In the genomic region with DNA sequence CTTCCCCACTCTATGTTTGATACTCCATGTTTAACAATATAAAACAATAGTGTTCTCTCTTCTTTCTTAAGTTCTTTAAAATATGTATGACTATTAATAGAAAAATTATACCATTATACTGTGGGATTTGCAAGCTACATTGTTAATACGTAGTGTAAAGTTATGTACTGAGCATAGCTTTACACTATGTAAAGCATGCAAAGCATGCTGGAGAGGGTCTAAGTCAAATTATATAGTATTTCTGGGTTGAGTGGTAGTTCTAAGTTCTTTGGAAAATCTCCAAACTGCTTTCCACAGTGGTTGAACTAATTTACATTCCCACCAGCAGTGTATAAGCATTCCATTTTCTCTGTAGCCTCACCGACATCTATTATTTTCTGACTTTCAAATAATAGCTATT, we compare ENCODE assay signal across 21 cellular contexts.
DNase-seq lines count a peak whose midpoint lies in the region; ATAC-seq, FAIRE-seq and TF ChIP-seq lines count a peak whose summit lies in the region.
"Had no signal": no experiment of that assay in that cellular context is flagged by ENCODE, and none has a peak within 500 bp of the region (broad histone marks: within the 10 kb centered on the region; RNA-seq: fewer than 3 reads in every experiment).

No MANE protein-coding gene starts in this region.

- H3K4me1 Mint-ChIP-seq in GM23338: no peaks in the 10 kb centered on the region
- H3K4me1 Mint-ChIP-seq: B cell, H9 had no signal

- no peak overlapping the region for H3K4me3 Mint-ChIP-seq in GM23338
- H3K4me3 Mint-ChIP-seq: B cell; CD4-positive, CD25-positive, alpha-beta regulatory T cell; CD8-positive, alpha-beta memory T cell; H9 had no signal

- TF ChIP-seq POLR2A in K562 (conservative IDR thresholded peaks at IDR 0.05): no peak
- no peak for TF ChIP-seq POLR2A in breast epithelium (IDR thresholded peaks at IDR 0.05)

- no peak for TF ChIP-seq RAD21 in K562 (CRISPR knock-in tag; conservative IDR thresholded peaks at IDR 0.05 in 1 of 2, IDR thresholded peaks at IDR 0.05 in 1 of 2)

- peaks cover 7% of the 10 kb centered on the region; the same call in 2 of the 3 replicates for H3K36me3 Mint-ChIP-seq in GM23338 (ENCODE audit: low read depth)
- H3K36me3 Mint-ChIP-seq: CD4-positive, CD25-positive, alpha-beta regulatory T cell had no signal

- H3F3A ChIP-seq in GM23338 (replicated peaks; ENCODE audit: low read depth): no peaks in the 10 kb centered on the region

- no peaks in the 10 kb centered on the region for H3K79me2 ChIP-seq in K562 (ENCODE audit: control insufficient read depth, insufficient read depth, low read length)
- H3K79me2 ChIP-seq in GM23338 (replicated peaks; ENCODE audit: insufficient read depth): no peaks in the 10 kb centered on the region

- in situ Hi-C loops in K562 (cut with MboI): no loop called here

- H3K9me2 ChIP-seq in GM23338 (ENCODE audit: insufficient read depth): no peaks in the 10 kb centered on the region

- H3K9me1 ChIP-seq in K562 (ENCODE audit: control insufficient read depth, insufficient read depth, low read length): no peaks in the 10 kb centered on the region

- H3K27ac ChIP-seq in K562 (ENCODE audit: extremely low read depth, low read depth, low read length): no peak overlapping the region
- H3K27ac ChIP-seq in breast epithelium: no peak overlapping the region
- no peak overlapping the region for H3K27ac ChIP-seq in GM23338 (ENCODE audit: low read depth)
- H3K27ac ChIP-seq: BLaER1 treated with 17β-estradiol and CSF1 and Interleukin-3, amounts not matched to agents 10 nM and 100 nM had no signal

- H2AFZ ChIP-seq in K562 (ENCODE audit: low read depth, low read length) (peak overlapping the region; percentile 77), GM23338 (no peak overlapping the region)

- no peak overlapping the region for H3K27ac Mint-ChIP-seq in GM23338
- H3K27ac Mint-ChIP-seq: B cell; CD4-positive, CD25-positive, alpha-beta regulatory T cell; CD8-positive, alpha-beta memory T cell; H9 had no signal

- TF ChIP-seq CTCF in K562 (IDR thresholded peaks at IDR 0.05 in 2 of 3, conservative IDR thresholded peaks at IDR 0.05 in 1 of 3; ENCODE audit: insufficient read depth in 2 of 3, low read depth in 1 of 3, low read length in 3 of 3) (no peak), retinal pigment epithelial cell (conservative IDR thresholded peaks at IDR 0.05; ENCODE audit: low read depth, low read length) (no peak), breast epithelium (IDR thresholded peaks at IDR 0.05) (no peak), GM23338 (conservative IDR thresholded peaks at IDR 0.05; ENCODE audit: low read depth in 2 of 2) (no peak)

- WGBS in K562 (ENCODE audit: insufficient coverage, low coverage, missing lambda C conversion rate): 5% methylated on average over 2 of the region's 2 CpGs

- H3K36me3 ChIP-seq in adipocyte (ENCODE audit: control insufficient read depth, insufficient read depth, low read length, severe bottlenecking) (no peaks in the 10 kb centered on the region), K562 (ENCODE audit: control insufficient read depth, insufficient read depth, low read length) (no peaks in the 10 kb centered on the region), breast epithelium (no peaks in the 10 kb centered on the region), GM23338 (ENCODE audit: insufficient read depth) (no peaks in the 10 kb centered on the region)
- H3K36me3 ChIP-seq: BLaER1 treated with 17β-estradiol and CSF1 and Interleukin-3, amounts not matched to agents 10 nM and 100 nM had no signal

- peaks cover 13% of the 10 kb centered on the region; the same call in 2 of the 3 replicates for H3K9me3 Mint-ChIP-seq in GM23338

- no TSS peak for BruUV-seq in K562 (replicated peaks; lab: Mats Ljungman, UMichigan)

- H4K20me1 ChIP-seq in K562 (replicated peaks; ENCODE audit: control insufficient read depth, insufficient read depth, low read length): no peaks in the 10 kb centered on the region
- H4K20me1 ChIP-seq in GM23338 (replicated peaks; ENCODE audit: insufficient read depth): no peaks in the 10 kb centered on the region
- H4K20me1 ChIP-seq: BLaER1 treated with 17β-estradiol and CSF1 and Interleukin-3, amounts not matched to agents 10 nM and 100 nM had no signal

- TF ChIP-seq EP300 in K562 (IDR thresholded peaks at IDR 0.05; ENCODE audit: low read length): no peak

- H3K4me1 ChIP-seq in adipocyte (ENCODE audit: control insufficient read depth, insufficient read depth, low read length): no peaks in the 10 kb centered on the region
- no peaks in the 10 kb centered on the region for H3K4me1 ChIP-seq in K562 (replicated peaks in 1 of 2; ENCODE audit: control insufficient read depth in 2 of 2, insufficient read depth in 2 of 2, low read length in 2 of 2)
- no peaks in the 10 kb centered on the region for H3K4me1 ChIP-seq in breast epithelium
- H3K4me1 ChIP-seq in GM23338 (ENCODE audit: insufficient read depth): no peaks in the 10 kb centered on the region

- FAIRE-seq in K562 (lab: Jason Lieb, UNC): no peak
- FAIRE-seq: H1, HepG2 had no signal

- CTCF ChIA-PET in K562 (lab: Yijun Ruan, JAX; ENCODE audit: low intra/inter-chr PET ratio): no interaction called here

- intact Hi-C loops in K562 (cut with micrococcal nuclease): no loop called here
- intact Hi-C loops in breast epithelium (cut with DNase I; ENCODE audit: low total_unique reads): no loop called here

- ATAC-seq in K562: no peak
- ATAC-seq in GM21367 (IDR thresholded peaks at IDR 0.05; ENCODE audit: unreplicated experiment): no peak
- no peak for ATAC-seq in HG03025 (IDR thresholded peaks at IDR 0.05; ENCODE audit: low FRiP score, unreplicated experiment)
- ATAC-seq in GM23338: no peak
- ATAC-seq: HepG2 had no signal

- H3K4me3 ChIP-seq in adipocyte (ENCODE audit: low read length) (no peak overlapping the region), K562 (no peak overlapping the region), retinal pigment epithelial cell (ENCODE audit: low read length) (no peak overlapping the region), breast epithelium (no peak overlapping the region), GM23338 (no peak overlapping the region)
- H3K4me3 ChIP-seq: BLaER1 treated with 17β-estradiol and CSF1 and Interleukin-3, amounts not matched to agents 10 nM and 100 nM had no signal

- POLR2A ChIA-PET in K562 (lab: Yijun Ruan, JAX): no interaction called here

- H3K27me3 ChIP-seq in adipocyte (replicated peaks; ENCODE audit: control insufficient read depth, insufficient read depth, low read length) (no peaks in the 10 kb centered on the region), K562 (ENCODE audit: control insufficient read depth in 2 of 2, insufficient read depth in 2 of 2, low read length in 2 of 2) (no peaks in the 10 kb centered on the region), breast epithelium (no peaks in the 10 kb centered on the region), GM23338 (ENCODE audit: insufficient read depth) (no peaks in the 10 kb centered on the region)
- H3K27me3 ChIP-seq: BLaER1 treated with 17β-estradiol and CSF1 and Interleukin-3, amounts not matched to agents 10 nM and 100 nM had no signal

- no peaks in the 10 kb centered on the region for H3K27me3 Mint-ChIP-seq in GM23338 (ENCODE audit: insufficient read depth, low read depth, poor library complexity)
- H3K27me3 Mint-ChIP-seq: B cell; CD4-positive, CD25-positive, alpha-beta regulatory T cell had no signal

- no peak overlapping the region for H3K4me2 ChIP-seq in K562 (ENCODE audit: insufficient read depth, low read length)
- no peak overlapping the region for H3K4me2 ChIP-seq in GM23338
- H3K4me2 ChIP-seq: BLaER1 treated with 17β-estradiol and CSF1 and Interleukin-3, amounts not matched to agents 10 nM and 100 nM had no signal

- peaks cover 10% of the 10 kb centered on the region for H3K9me3 ChIP-seq in adipocyte (ENCODE audit: control insufficient read depth, low read length)
- H3K9me3 ChIP-seq in K562 (replicated peaks; ENCODE audit: control insufficient read depth, insufficient read depth, low read depth, low read length): no peaks in the 10 kb centered on the region
- H3K9me3 ChIP-seq in breast epithelium: peaks cover 12 to 14% of the 10 kb centered on the region in 2 donors

- DNase-seq in EH (ENCODE audit: low read depth) (peak; percentile 42), adipocyte (ENCODE audit: low read depth) (peak; percentile 32), K562 (ENCODE audit: extremely low read depth in 1 of 4, low spot score in 3 of 4) (no peak), retinal pigment epithelial cell (ENCODE audit: low read depth) (peak; percentile 14), breast epithelium (ENCODE audit: low spot score in 2 of 2) (no peak), GM23338 (ENCODE audit: low spot score) (no peak)
- DNase-seq: 8988T; CD4-positive, CD25-positive, alpha-beta regulatory T cell; CD8-positive, alpha-beta memory T cell; COR-L47; DMS 273 treated with DMSO at 0.1 percent for 48 hours; DMS53; DND-41; GDM1; H9 had no signal

- H3K9ac ChIP-seq in adipocyte (ENCODE audit: low read length): no peak overlapping the region
- H3K9ac ChIP-seq in K562 (ENCODE audit: insufficient read depth in 1 of 2, low read depth in 2 of 2, low read length in 2 of 2): no peak overlapping the region
- H3K9ac ChIP-seq: BLaER1 treated with 17β-estradiol and CSF1 and Interleukin-3, amounts not matched to agents 10 nM and 100 nM had no signal

TF ChIP-seq in K562, 482 proteins besides CTCF, POLR2A, EP300 and RAD21:
- TF ChIP-seq ZNF695 (CRISPR knock-in tag; IDR thresholded peaks at IDR 0.05) (no peak), JUN (IDR thresholded peaks at IDR 0.05; ENCODE audit: borderline replicate concordance, low read depth, low read length) (no peak), JUN (CRISPR knock-in tag; IDR thresholded peaks at IDR 0.05; ENCODE audit: borderline replicate concordance) (no peak), POLR2B (IDR thresholded peaks at IDR 0.05; ENCODE audit: low read depth, partially characterized antibody) (no peak), ZNF436 (CRISPR knock-in tag; IDR thresholded peaks at IDR 0.05) (no peak), HEY1 (CRISPR knock-in tag; IDR thresholded peaks at IDR 0.05; ENCODE audit: borderline replicate concordance) (no peak)
TF ChIP-seq in K562: peak in this region for 0.

TF ChIP-seq in GM23338, 12 proteins besides CTCF, POLR2A, EP300 and RAD21 (continues in another document):
- TF ChIP-seq EZH2phosphoT487 (IDR thresholded peaks at IDR 0.05; ENCODE audit: unreplicated experiment): no peak
- no peak for TF ChIP-seq STAT1 (IDR thresholded peaks at IDR 0.05; ENCODE audit: unreplicated experiment)
- no peak for TF ChIP-seq EZH2 (IDR thresholded peaks at IDR 0.05; ENCODE audit: low read depth, unreplicated experiment)
- no peak for TF ChIP-seq JUNB (IDR thresholded peaks at IDR 0.05; ENCODE audit: unreplicated experiment)
- no peak for TF ChIP-seq POLR2AphosphoS5 (IDR thresholded peaks at IDR 0.05; ENCODE audit: low read depth)

Comparison
In these comparisons a context has a peak if more than half of its experiments do, and no peak if none do; other contexts are left out.
1. DNase-seq: peak in EH (single experiment), adipocyte (single experiment) and retinal pigment epithelial cell (single experiment); none in K562 (0 of 4), breast epithelium (0 of 2) and GM23338 (single experiment).